Comparison of ENCODE assay signal across 9 cellular contexts in genomic region chr12:12474471-12474928, GRCh38.
A peak's percentile ranks its signal among the peaks of the same experiment; 100 is the strongest.
DNase-seq lines count a peak whose midpoint lies in the region; ATAC-seq and TF ChIP-seq lines count a peak whose summit lies in the region.
"Had no signal": no experiment of that assay in that cellular context is flagged by ENCODE, and none has a peak within 500 bp of the region (broad histone marks: within the 10 kb centered on the region; RNA-seq: fewer than 3 reads in every experiment).

No MANE protein-coding gene starts in this region.

- RAD21 ChIA-PET in HCT116 (lab: Charles Lee; ENCODE audit: low non-redundant PET in 1 of 2, low total read pairs in 2 of 2, uncharacterized antibody in 2 of 2, unreplicated experiment in 2 of 2), result no interaction called here

- CTCF ChIA-PET in HCT116 (lab: Charles Lee), result no interaction called here
- CTCF ChIA-PET in activated CD4-positive, alpha-beta T cell treated with anti-CD3 and anti-CD28 coated beads, Interleukin-2, amount 10 ng/mL, durations not matched to agents 7 days and 5 days (lab: Charles Lee), result interaction anchor here (0.7 to 5.8 kb wide), 17 partner anchors 8 to 225 kb away, joined by 3 to 28 read pairs (median 4); no protein-coding TSS in a partner anchor

- H3K4me2 ChIP-seq in HCT116 (ENCODE audit: low read length) (no peak overlapping the region), mesendoderm (ENCODE audit: low read length) (no peak overlapping the region)

- peak overlapping the region; percentile 37 for H3K23ac ChIP-seq in mesendoderm (ENCODE audit: low read length)

- H4K20me1 ChIP-seq in HCT116 (ENCODE audit: insufficient read depth), result no peaks in the 10 kb centered on the region

- no peaks in the 10 kb centered on the region for H3K4me1 ChIP-seq in HCT116 (ENCODE audit: control insufficient read depth in 1 of 2, insufficient read depth in 2 of 2, low read length in 2 of 2)
- no peaks in the 10 kb centered on the region for H3K4me1 ChIP-seq in mesendoderm (ENCODE audit: control insufficient read depth, low read depth, low read length)
- no peaks in the 10 kb centered on the region for H3K4me1 ChIP-seq in ovary (ENCODE audit: insufficient read depth)

- WGBS in mesendoderm (ENCODE audit: extremely low coverage, insufficient coverage, low lambda C conversion rate), result no CpG with 5 or more reads among the region's 8 CpGs
- 81 to 93% (median 81%) methylated on average over 8 of the region's 8 CpGs for WGBS in ovary, 3 donors

- H3K36me3 ChIP-seq in HCT116 (ENCODE audit: control insufficient read depth in 1 of 2, insufficient read depth in 2 of 2, low read length in 2 of 2), result 0 out of 4 replicates have a peak, but pooled peaks cover 0 to 6% of the 10 kb centered on the region in 2 experiments
- H3K36me3 ChIP-seq in mesendoderm (ENCODE audit: control insufficient read depth, insufficient read depth, low read length), result peaks cover 2% of the 10 kb centered on the region
- H3K36me3 ChIP-seq in ovary, result no peaks in the 10 kb centered on the region

- no peak overlapping the region for H3K56ac ChIP-seq in mesendoderm (ENCODE audit: low read length)

- no peak overlapping the region for H4K8ac ChIP-seq in mesendoderm (ENCODE audit: low read depth, low read length)

- H3K9me3 ChIP-seq in HCT116 (ENCODE audit: control insufficient read depth in 1 of 2, insufficient read depth in 1 of 2, low read depth in 1 of 2, low read length in 2 of 2), result no peaks in the 10 kb centered on the region
- no peaks in the 10 kb centered on the region for H3K9me3 ChIP-seq in ovary

- no peak for DNase-seq in HCT116 (ENCODE audit: low read depth, low spot score)
- DNase-seq in activated CD4-positive, alpha-beta T cell treated with anti-CD3 and anti-CD28 coated beads, Interleukin-2, amount 10 ng/mL, durations not matched to agents 7 days and 5 days, result no peak
- no peak for DNase-seq in mesendoderm
- no peak for DNase-seq in ovary
- DNase-seq in sciatic nerve (ENCODE audit: low spot score), result no peak
- no peak for DNase-seq in NCI-H2171 (lab: John Stamatoyannopoulos, UW)
- no peak for DNase-seq in GF-D8 (lab: John Stamatoyannopoulos, UW)

- no peak overlapping the region for H2BK15ac ChIP-seq in mesendoderm (replicated peaks; ENCODE audit: low read depth)

- no peaks in the 10 kb centered on the region for H3K9me2 ChIP-seq in HCT116 (ENCODE audit: insufficient read depth)

- no peak overlapping the region for H2BK120ac ChIP-seq in mesendoderm (ENCODE audit: low read depth, low read length)

- H4K5ac ChIP-seq in mesendoderm (ENCODE audit: low read length), result no peak overlapping the region

- TF ChIP-seq RAD21 in HCT116 (IDR thresholded peaks at IDR 0.05; ENCODE audit: low read depth), result no peak

- H3K9me3 Mint-ChIP-seq in activated CD4-positive, alpha-beta T cell treated with anti-CD3 and anti-CD28 coated beads, Interleukin-2, amount 10 ng/mL, durations not matched to agents 7 days and 5 days, result no peaks in the 10 kb centered on the region

- POLR2A ChIA-PET in HCT116 (lab: Charles Lee), result no interaction called here
- POLR2A ChIA-PET in activated CD4-positive, alpha-beta T cell treated with anti-CD3 and anti-CD28 coated beads, Interleukin-2, amount 10 ng/mL, durations not matched to agents 7 days and 5 days (lab: Charles Lee), result interaction anchor here (0.5 to 1.5 kb wide), 2 partner anchors 88 to 117 kb away, joined by 3 to 4 read pairs; partner anchors contain the start of gene BORCS5

- no peaks in the 10 kb centered on the region for H3K27me3 ChIP-seq in HCT116 (ENCODE audit: insufficient read depth, low read length)
- H3K27me3 ChIP-seq in mesendoderm (ENCODE audit: insufficient read depth, low read length, poor library complexity), result no peaks in the 10 kb centered on the region
- no peaks in the 10 kb centered on the region for H3K27me3 ChIP-seq in ovary

- H2AK5ac ChIP-seq in mesendoderm (ENCODE audit: low read length), result no peak overlapping the region

- no peak overlapping the region for H3K18ac ChIP-seq in mesendoderm (ENCODE audit: low read length)

- TF ChIP-seq POLR2A in HCT116 (IDR thresholded peaks at IDR 0.05; ENCODE audit: borderline replicate concordance, extremely low read depth, insufficient read depth, insufficient read length) (no peak), ovary (IDR thresholded peaks at IDR 0.05) (no peak)

- H3K4ac ChIP-seq in mesendoderm (ENCODE audit: low read depth, low read length), result no peak overlapping the region

- peaks cover 84% of the 10 kb centered on the region for H3K36me3 Mint-ChIP-seq in activated CD4-positive, alpha-beta T cell treated with anti-CD3 and anti-CD28 coated beads, Interleukin-2, amount 10 ng/mL, durations not matched to agents 7 days and 5 days (ENCODE audit: low read depth)

- H3K79me1 ChIP-seq in mesendoderm (ENCODE audit: low read length), result no peaks in the 10 kb centered on the region

- H2BK5ac ChIP-seq in mesendoderm (ENCODE audit: low read length), result no peak overlapping the region

- peak overlapping the region; percentile 93 for H3K27ac Mint-ChIP-seq in activated CD4-positive, alpha-beta T cell treated with anti-CD3 and anti-CD28 coated beads, Interleukin-2, amount 10 ng/mL, durations not matched to agents 7 days and 5 days

- H3K79me2 ChIP-seq in HCT116 (ENCODE audit: insufficient read depth, low read length) (no peaks in the 10 kb centered on the region), mesendoderm (ENCODE audit: control insufficient read depth, insufficient read depth, low read length) (no peaks in the 10 kb centered on the region)

- BruUV-seq in HCT116 (replicated peaks; lab: Mats Ljungman, UMichigan), result TSS peak; percentile 25

- H3K4me3 ChIP-seq in HCT116 (replicated peaks in 1 of 2; ENCODE audit: low read depth in 1 of 2, low read length in 2 of 2) (no peak overlapping the region), mesendoderm (ENCODE audit: low read length) (no peak overlapping the region), ovary (no peak overlapping the region)
- H3K4me3 ChIP-seq: SK-N-MC had no signal

- ATAC-seq in GM18861 (IDR thresholded peaks at IDR 0.05; ENCODE audit: unreplicated experiment) (peak; percentile 16), HCT116 (no peak), sciatic nerve (no peak)

- peaks cover 68% of the 10 kb centered on the region for H3K4me1 Mint-ChIP-seq in activated CD4-positive, alpha-beta T cell treated with anti-CD3 and anti-CD28 coated beads, Interleukin-2, amount 10 ng/mL, durations not matched to agents 7 days and 5 days

- intact Hi-C loops in HCT116 (cut with micrococcal nuclease) (no loop called here), ovary (cut with DNase I) (no loop called here), sciatic nerve (cut with DNase I) (no loop called here)

- H2AFZ ChIP-seq in HCT116 (ENCODE audit: low read depth, low read length, poor library complexity, severe bottlenecking), result no peak overlapping the region

- no peaks in the 10 kb centered on the region for H3K27me3 Mint-ChIP-seq in activated CD4-positive, alpha-beta T cell treated with anti-CD3 and anti-CD28 coated beads, Interleukin-2, amount 10 ng/mL, durations not matched to agents 7 days and 5 days

- no peak overlapping the region for H3K27ac ChIP-seq in HCT116 (ENCODE audit: low read depth, low read length)
- H3K27ac ChIP-seq in mesendoderm (ENCODE audit: low read depth, low read length), result no peak overlapping the region
- no peak overlapping the region for H3K27ac ChIP-seq in ovary
- H3K27ac ChIP-seq: SK-N-MC had no signal

- no peak for TF ChIP-seq EP300 in ovary (IDR thresholded peaks at IDR 0.05)

- peak overlapping the region; percentile 41 for H3K4me3 Mint-ChIP-seq in activated CD4-positive, alpha-beta T cell treated with anti-CD3 and anti-CD28 coated beads, Interleukin-2, amount 10 ng/mL, durations not matched to agents 7 days and 5 days

- H3K9ac ChIP-seq in HCT116 (ENCODE audit: low read length) (no peak overlapping the region), mesendoderm (ENCODE audit: low read length) (no peak overlapping the region)

- TF ChIP-seq CTCF in HCT116 (IDR thresholded peaks at IDR 0.05 in 2 of 3, conservative IDR thresholded peaks at IDR 0.05 in 1 of 3; ENCODE audit: borderline replicate concordance in 1 of 3, insufficient read depth in 1 of 3, low read depth in 2 of 3, low read length in 2 of 3), result no peak
- no peak for TF ChIP-seq CTCF in ovary (IDR thresholded peaks at IDR 0.05)

TF ChIP-seq in HCT116, 20 proteins besides CTCF, POLR2A, EP300 and RAD21:
- TF ChIP-seq EGR1 (IDR thresholded peaks at IDR 0.05; ENCODE audit: low read depth), result no peak
- no peak for TF ChIP-seq ZBTB33 (IDR thresholded peaks at IDR 0.05; ENCODE audit: extremely low read depth, insufficient replicate concordance, low read length)
- no peak for TF ChIP-seq CBX3 (IDR thresholded peaks at IDR 0.05; ENCODE audit: low read depth)
- no peak for TF ChIP-seq POLR2AphosphoS5 (IDR thresholded peaks at IDR 0.05; ENCODE audit: low read depth, low read length)
- TF ChIP-seq ELF1 (IDR thresholded peaks at IDR 0.05; ENCODE audit: borderline replicate concordance, low read depth), result no peak
- no peak for TF ChIP-seq ZFX (IDR thresholded peaks at IDR 0.05)
- no peak for TF ChIP-seq ZNF274 (IDR thresholded peaks at IDR 0.05; ENCODE audit: low read depth, low read length)
- no peak for TF ChIP-seq YY1 (IDR thresholded peaks at IDR 0.05; ENCODE audit: extremely low read depth, insufficient replicate concordance, low read depth, low read length)
- no peak for TF ChIP-seq SP1 (IDR thresholded peaks at IDR 0.05; ENCODE audit: low read depth)
- TF ChIP-seq ATF3 (IDR thresholded peaks at IDR 0.05), result no peak
- TF ChIP-seq SRF (IDR thresholded peaks at IDR 0.05; ENCODE audit: low read depth), result no peak
- no peak for TF ChIP-seq SIN3A (IDR thresholded peaks at IDR 0.05; ENCODE audit: low read depth)
- TF ChIP-seq JUND (IDR thresholded peaks at IDR 0.05), result no peak
